ENCODE assay signal across 25 cellular contexts in the genomic region with DNA sequence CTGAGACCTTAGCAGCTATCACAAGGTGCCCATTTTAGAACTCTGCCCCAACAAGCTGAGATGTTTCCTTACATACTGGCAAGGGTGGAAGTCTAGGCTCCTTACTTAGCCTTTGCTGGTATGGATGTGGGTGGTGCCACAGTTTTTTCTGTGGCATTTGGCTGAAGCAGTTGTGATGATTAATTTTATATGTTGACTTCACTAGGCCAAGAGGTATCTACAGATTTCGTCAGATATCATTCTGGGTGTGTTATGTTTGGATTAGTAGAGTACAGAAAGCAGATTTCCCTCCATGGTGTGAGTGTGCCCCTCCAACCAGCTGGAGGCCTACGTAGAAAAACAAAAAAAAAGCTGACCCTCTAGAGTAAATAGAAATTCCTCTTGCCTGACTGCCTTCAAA.
DNase-seq lines count a peak whose midpoint lies in the region; ATAC-seq and TF ChIP-seq lines count a peak whose summit lies in the region.
"Had no signal": no experiment of that assay in that cellular context is flagged by ENCODE, and none has a peak within 500 bp of the region (broad histone marks: within the 10 kb centered on the region; RNA-seq: fewer than 3 reads in every experiment).

No MANE protein-coding gene starts in this region.

- peak overlapping the region; percentile 30 for H3K4me2 ChIP-seq in PC-3 (ENCODE audit: low read length)
- no peak overlapping the region for H3K4me2 ChIP-seq in mesenchymal stem cell (ENCODE audit: low read length, poor library complexity, severe bottlenecking)
- H3K4me2 ChIP-seq in H9 (ENCODE audit: insufficient read depth, insufficient read length, low read length): no peak overlapping the region
- H3K4me2 ChIP-seq: smooth muscle cell had no signal

- H4K8ac ChIP-seq in mesenchymal stem cell (ENCODE audit: low read length) (no peak overlapping the region), H9 (replicated peaks; ENCODE audit: insufficient read length, low read depth, low read length) (no peak overlapping the region)

- H3K27me3 ChIP-seq in PC-3 (ENCODE audit: low read length) (no peaks in the 10 kb centered on the region), mesenchymal stem cell (ENCODE audit: control insufficient read depth in 1 of 2, insufficient read depth in 1 of 2, low read length in 2 of 2) (no peaks in the 10 kb centered on the region), H9 (ENCODE audit: insufficient read depth, low read length) (no peaks in the 10 kb centered on the region)
- H3K27me3 ChIP-seq: gastroesophageal sphincter had no signal

- H3K9me3 ChIP-seq in PC-3 (ENCODE audit: low read length) (no peaks in the 10 kb centered on the region), mesenchymal stem cell (ENCODE audit: control insufficient read depth, low read length) (no peaks in the 10 kb centered on the region), H9 (ENCODE audit: control insufficient read depth, low read depth, low read length) (no peaks in the 10 kb centered on the region)
- H3K9me3 ChIP-seq: gastroesophageal sphincter, psoas muscle had no signal

- H3K4me1 ChIP-seq in PC-3 (ENCODE audit: insufficient read depth, low read length): peaks cover 35% of the 10 kb centered on the region
- H3K4me1 ChIP-seq in mesenchymal stem cell (ENCODE audit: control insufficient read depth, insufficient read depth, low read depth, low read length): peaks cover 2% of the 10 kb centered on the region
- 0 out of 2 replicates have a peak, but pooled peaks cover 2% of the 10 kb centered on the region for H3K4me1 ChIP-seq in H9 (ENCODE audit: insufficient read depth, low read length)
- H3K4me1 ChIP-seq: gastroesophageal sphincter, psoas muscle had no signal

- no peak overlapping the region for H2AK5ac ChIP-seq in mesenchymal stem cell (ENCODE audit: low read length, severe bottlenecking)
- no peak overlapping the region for H2AK5ac ChIP-seq in H9 (ENCODE audit: insufficient read length, low read length)

- H3K23me2 ChIP-seq in H9 (ENCODE audit: insufficient read length, low read depth, low read length, poor library complexity, severe bottlenecking): no peaks in the 10 kb centered on the region

- no peak overlapping the region for H3T11ph ChIP-seq in H9 (ENCODE audit: low read length)

- H3K18ac ChIP-seq in mesenchymal stem cell (ENCODE audit: low read depth in 1 of 2, low read length in 2 of 2) (no peak overlapping the region), H9 (ENCODE audit: insufficient read length, low read depth, low read length) (no peak overlapping the region)

- POLR2A ChIA-PET in PC-3 (lab: Charles Lee; ENCODE audit: unreplicated experiment): no interaction called here

- no TSS peak for BruUV-seq in PC-3 (replicated peaks; lab: Mats Ljungman, UMichigan)

- CTCF ChIA-PET in PC-3 (lab: Charles Lee): no interaction called here

- H3K27ac Mint-ChIP-seq in H9: no peak overlapping the region
- H3K27ac Mint-ChIP-seq: activated CD4-positive, alpha-beta T cell treated with anti-CD3 and anti-CD28 coated beads, Interleukin-2, amount 10 ng/mL, durations not matched to agents 24 days and 14 days; activated naive CD4-positive, alpha-beta T cell treated with anti-CD3 and anti-CD28 coated beads, Interleukin-2, amount 10 ng/mL, durations not matched to agents 7 days and 5 days; T-helper 2 cell treated with Interferon-gamma antibody and Interleukin-4, amounts not matched to agents 5 μg/mL and 100 μg/mL, for 36 hours had no signal

- peaks cover 5 to 8% of the 10 kb centered on the region in 2 experiments; a peak in 3 of 4 replicates for H3K4me1 Mint-ChIP-seq in H9
- H3K4me1 Mint-ChIP-seq: activated CD4-positive, alpha-beta T cell treated with anti-CD3 and anti-CD28 coated beads, Interleukin-2, amount 10 ng/mL, durations not matched to agents 24 days and 14 days; activated naive CD4-positive, alpha-beta T cell treated with anti-CD3 and anti-CD28 coated beads, Interleukin-2, amount 10 ng/mL, durations not matched to agents 7 days and 5 days; CD4-positive, alpha-beta memory T cell had no signal

- no peak overlapping the region for H4K5ac ChIP-seq in H9 (ENCODE audit: insufficient read length, low read depth, low read length)

- H3K27me3 Mint-ChIP-seq in H9 (ENCODE audit: low read depth): no peaks in the 10 kb centered on the region
- H3K27me3 Mint-ChIP-seq: activated CD4-positive, alpha-beta T cell treated with anti-CD3 and anti-CD28 coated beads, Interleukin-2, amount 10 ng/mL, durations not matched to agents 24 days and 14 days; activated naive CD4-positive, alpha-beta T cell treated with anti-CD3 and anti-CD28 coated beads, Interleukin-2, amount 10 ng/mL, durations not matched to agents 7 days and 5 days had no signal

- H3K56ac ChIP-seq in H9 (ENCODE audit: insufficient read length, low read depth, low read length): no peak overlapping the region

- H3K79me1 ChIP-seq in mesenchymal stem cell (replicated peaks; ENCODE audit: low read length, poor library complexity, severe bottlenecking): no peaks in the 10 kb centered on the region
- no peaks in the 10 kb centered on the region for H3K79me1 ChIP-seq in H9 (ENCODE audit: insufficient read depth, low read depth, low read length, poor library complexity, severe bottlenecking)

- no peaks in the 10 kb centered on the region for H3K36me3 Mint-ChIP-seq in H9 (ENCODE audit: insufficient read depth in 1 of 3, low read depth in 3 of 3)
- H3K36me3 Mint-ChIP-seq: activated naive CD4-positive, alpha-beta T cell treated with anti-CD3 and anti-CD28 coated beads, Interleukin-2, amount 10 ng/mL, durations not matched to agents 7 days and 5 days; CD4-positive, alpha-beta memory T cell had no signal

- 0 out of 2 replicates have a peak, but pooled peaks cover 5% of the 10 kb centered on the region for H3K9me2 ChIP-seq in PC-3 (replicated peaks; ENCODE audit: low read length)

- H3F3A ChIP-seq in PC-3 (ENCODE audit: low read length, unreplicated experiment): no peaks in the 10 kb centered on the region

- WGBS in mesenchymal stem cell: 50% methylated on average over 1 of the region's 2 CpGs
- WGBS in H9 (ENCODE audit: extremely low coverage, insufficient read length, low lambda C conversion rate): no CpG with 5 or more reads among the region's 2 CpGs

- H3K9me3 Mint-ChIP-seq in H9: no peaks in the 10 kb centered on the region
- H3K9me3 Mint-ChIP-seq: activated CD4-positive, alpha-beta T cell treated with anti-CD3 and anti-CD28 coated beads, Interleukin-2, amount 10 ng/mL, durations not matched to agents 24 days and 14 days; activated naive CD4-positive, alpha-beta T cell treated with anti-CD3 and anti-CD28 coated beads, Interleukin-2, amount 10 ng/mL, durations not matched to agents 7 days and 5 days; CD4-positive, alpha-beta memory T cell; T-helper 2 cell treated with Interferon-gamma antibody and Interleukin-4, amounts not matched to agents 5 μg/mL and 100 μg/mL, for 36 hours had no signal

- DNase-seq in EL (peak; percentile 8), PC-3 (peak; percentile 70), choroid plexus epithelial cell (ENCODE audit: low read depth) (peak; percentile 29), mesenchymal stem cell (peak; percentile 23), ecto neural progenitor cell (ENCODE audit: low spot score) (no peak), H9 (no peak)
- no peak for DNase-seq in activated CD4-positive, alpha-beta T cell treated with anti-CD3 and anti-CD28 coated beads, Interleukin-2, amount 50 U/mL, for 1 hour
- DNase-seq: activated naive CD4-positive, alpha-beta T cell treated with anti-CD3 and anti-CD28 coated beads, Interleukin-2, amount 10 ng/mL, durations not matched to agents 7 days and 5 days; AML-193; CD4-positive, alpha-beta memory T cell; cerebellar nuclear complex; KBM-7; NCI-H1436; NCI-H2171; NCI-H524; psoas muscle; RPMI8226; substantia nigra; WERI-Rb-1 had no signal

- no peak overlapping the region for H2BK20ac ChIP-seq in H9 (ENCODE audit: low read depth, low read length, poor library complexity, severe bottlenecking)

- H3K27ac ChIP-seq in PC-3 (ENCODE audit: low read length): peak overlapping the region; percentile 43
- H3K27ac ChIP-seq in mesenchymal stem cell (ENCODE audit: low read length, poor library complexity, severe bottlenecking): no peak overlapping the region
- no peak overlapping the region for H3K27ac ChIP-seq in H9 (ENCODE audit: insufficient read length, low read depth, low read length)
- H3K27ac ChIP-seq: gastroesophageal sphincter, psoas muscle, WERI-Rb-1 had no signal

- no peak overlapping the region for H2BK5ac ChIP-seq in mesenchymal stem cell (ENCODE audit: low read depth, low read length, poor library complexity, severe bottlenecking)
- H2BK5ac ChIP-seq in H9 (ENCODE audit: insufficient read length, low read length): no peak overlapping the region

- H3K14ac ChIP-seq in mesenchymal stem cell (ENCODE audit: low read length in 2 of 2): no peak overlapping the region
- H3K14ac ChIP-seq in H9 (ENCODE audit: insufficient read depth, low read length): no peak overlapping the region

- H3K4ac ChIP-seq in mesenchymal stem cell (ENCODE audit: low read depth in 1 of 2, low read length in 2 of 2) (no peak overlapping the region), H9 (ENCODE audit: low read depth, low read length) (no peak overlapping the region)

- no peak overlapping the region for H2BK15ac ChIP-seq in mesenchymal stem cell (ENCODE audit: low read depth, poor library complexity, severe bottlenecking)
- no peak overlapping the region for H2BK15ac ChIP-seq in H9 (ENCODE audit: low read depth, low read length)

- H3K4me3 Mint-ChIP-seq in H9: no peak overlapping the region
- H3K4me3 Mint-ChIP-seq: activated CD4-positive, alpha-beta T cell treated with anti-CD3 and anti-CD28 coated beads, Interleukin-2, amount 10 ng/mL, durations not matched to agents 24 days and 14 days; activated naive CD4-positive, alpha-beta T cell treated with anti-CD3 and anti-CD28 coated beads, Interleukin-2, amount 10 ng/mL, durations not matched to agents 7 days and 5 days; CD4-positive, alpha-beta memory T cell; T-helper 2 cell treated with Interferon-gamma antibody and Interleukin-4, amounts not matched to agents 5 μg/mL and 100 μg/mL, for 36 hours had no signal

- intact Hi-C loops in PC-3 (cut with micrococcal nuclease): loop anchor here (5.0 kb wide), 2 partner anchors 617 to 853 kb away; no protein-coding TSS in a partner anchor

- ATAC-seq in PC-3 (peak; percentile 53), GM18511 (IDR thresholded peaks at IDR 0.05; ENCODE audit: unreplicated experiment) (no peak)
- ATAC-seq: gastroesophageal sphincter, psoas muscle, SK-N-SH treated with all-trans-retinoic acid at 6 μM for 48 hours had no signal

- H3K4me3 ChIP-seq in PC-3 (ENCODE audit: low read length) (no peak overlapping the region), choroid plexus epithelial cell (ENCODE audit: low read depth, low read length) (no peak overlapping the region), mesenchymal stem cell (ENCODE audit: insufficient read depth in 1 of 2, low read depth in 1 of 2, low read length in 2 of 2) (no peak overlapping the region)
- H3K4me3 ChIP-seq: gastroesophageal sphincter, psoas muscle, smooth muscle cell had no signal

- peak overlapping the region; percentile 52 for H2AFZ ChIP-seq in PC-3 (ENCODE audit: low read length)
- no peak overlapping the region for H2AFZ ChIP-seq in mesenchymal stem cell (ENCODE audit: low read depth, low read length)
- H2AFZ ChIP-seq in H9 (ENCODE audit: low read length): no peak overlapping the region

- H2BK12ac ChIP-seq in mesenchymal stem cell (ENCODE audit: low read length in 2 of 2): no peak overlapping the region
- no peak overlapping the region for H2BK12ac ChIP-seq in H9 (ENCODE audit: insufficient read length, low read depth, low read length)

- H3K36me3 ChIP-seq in PC-3 (ENCODE audit: low read depth, low read length) (no peaks in the 10 kb centered on the region), mesenchymal stem cell (ENCODE audit: control insufficient read depth in 1 of 2, insufficient read depth in 2 of 2, low read depth in 1 of 2, low read length in 2 of 2) (no peaks in the 10 kb centered on the region)
- H3K36me3 ChIP-seq: gastroesophageal sphincter, WERI-Rb-1 had no signal

- H4K91ac ChIP-seq in mesenchymal stem cell (ENCODE audit: low read length) (no peak overlapping the region), H9 (ENCODE audit: insufficient read length, low read depth, low read length) (no peak overlapping the region)

- H2BK120ac ChIP-seq in mesenchymal stem cell (ENCODE audit: low read depth, low read length) (no peak overlapping the region), H9 (ENCODE audit: low read depth, low read length, poor library complexity, severe bottlenecking) (no peak overlapping the region)

- H3K23ac ChIP-seq in mesenchymal stem cell (ENCODE audit: low read length in 2 of 2) (no peak overlapping the region), H9 (ENCODE audit: insufficient read length, low read depth, low read length) (no peak overlapping the region)

- H3K79me2 ChIP-seq in PC-3 (ENCODE audit: low read length) (no peaks in the 10 kb centered on the region), H9 (ENCODE audit: insufficient read depth, low read length) (no peaks in the 10 kb centered on the region)

- H4K20me1 ChIP-seq in PC-3 (ENCODE audit: low read length): no peaks in the 10 kb centered on the region
- no peaks in the 10 kb centered on the region for H4K20me1 ChIP-seq in H9 (ENCODE audit: control insufficient read depth, insufficient read depth, insufficient read length)

- H3K9ac ChIP-seq in PC-3 (ENCODE audit: low read length): no peak overlapping the region
- H3K9ac ChIP-seq in mesenchymal stem cell (ENCODE audit: low read length): no peak overlapping the region
- no peak overlapping the region for H3K9ac ChIP-seq in H9 (ENCODE audit: extremely low read depth, insufficient read length, low read length)

- TF ChIP-seq CTCF in PC-3 (conservative IDR thresholded peaks at IDR 0.05; ENCODE audit: low read depth, low read length) (no peak), choroid plexus epithelial cell (conservative IDR thresholded peaks at IDR 0.05; ENCODE audit: low read depth, low read length) (no peak), H9 (conservative IDR thresholded peaks at IDR 0.05) (no peak)

Comparison
In these comparisons a context has a peak if more than half of its experiments do, and no peak if none do; other contexts are left out.
1. DNase-seq: peak in EL (single experiment), PC-3 (single experiment), choroid plexus epithelial cell (single experiment) and mesenchymal stem cell (single experiment); none in ecto neural progenitor cell (single experiment), activated CD4-positive, alpha-beta T cell treated with anti-CD3 and anti-CD28 coated beads, Interleukin-2, amount 50 U/mL, for 1 hour (single experiment) and H9 (single experiment).